28 cellular contexts compared by ENCODE assay signal in genomic region chr1:112817555-112818373, GRCh38.
DNase-seq lines count a peak whose midpoint lies in the region; ATAC-seq and TF ChIP-seq lines count a peak whose summit lies in the region.
"Had no signal": no experiment of that assay in that cellular context is flagged by ENCODE, and none has a peak within 500 bp of the region (broad histone marks: within the 10 kb centered on the region; RNA-seq: fewer than 3 reads in every experiment).

No MANE protein-coding gene starts in this region.

- peaks cover 46% of the 10 kb centered on the region for H3K4me1 Mint-ChIP-seq in nephron progenitor cell

- H3K36me3 ChIP-seq in H7 (replicated peaks; ENCODE audit: control insufficient read depth, insufficient read depth, low read length) = no peaks in the 10 kb centered on the region; the same call in 1 of the 2 replicates
- H3K36me3 ChIP-seq: tibial artery had no signal

- H3K27me3 ChIP-seq in H7 (ENCODE audit: control insufficient read depth, insufficient read depth, low read length) = no peaks in the 10 kb centered on the region
- H3K27me3 ChIP-seq: tibial artery had no signal

- H3K36me3 Mint-ChIP-seq in nephron progenitor cell (ENCODE audit: low read depth) = no peaks in the 10 kb centered on the region
- H3K36me3 Mint-ChIP-seq: natural killer cell had no signal

- DNase-seq in H7 = peak; percentile 83
- peak; percentile 31 for DNase-seq in NCI-H69 (lab: John Stamatoyannopoulos, UW)
- DNase-seq in iPS DF 4.7 (ENCODE audit: extremely low read depth, low spot score) = peak; percentile 91
- DNase-seq in nephron progenitor cell = no peak
- no peak for DNase-seq in inferior parietal cortex (ENCODE audit: extremely low spot score)
- no peak for DNase-seq in NCI-H82 (lab: John Stamatoyannopoulos, UW)
- no peak for DNase-seq in NCI-H187 treated with DMSO at 0.1 percent for 48 hours (lab: John Stamatoyannopoulos, UW)
- DNase-seq: activated CD4-positive, alpha-beta T cell treated with anti-CD3 and anti-CD28 coated beads, Interleukin-2, amount 10 ng/mL, durations not matched to agents 7 days and 5 days; activated naive CD4-positive, alpha-beta T cell treated with anti-CD3 and anti-CD28 coated beads for 36 hours; activated T-cell treated with anti-CD3 and anti-CD28 coated beads, Interleukin-2, amount 50 U/mL, for 48 hours; Kasumi-1; MV-4-11; natural killer cell; NCI-H1694; NCI-H2171 treated with DMSO at 0.1 percent for 48 hours; NCI-H524; NK-92 treated with Interleukin-12 subunit alpha and Interleukin-12 subunit beta, amount 100 ng/mL, for 24 hours; retina; SHP77 treated with DMSO at 0.1 percent for 48 hours; stimulated activated CD4-positive, alpha-beta T cell treated with anti-CD3 and anti-CD28 coated beads, Interleukin-1b, Interleukin-23, amount 100 ng/mL, for 48 hours; stimulated activated CD8-positive, alpha-beta memory T cell treated with anti-CD3 and anti-CD28 coated beads, Interleukin-4, amount 100 ng/mL, for 48 hours; tibial artery had no signal

- H3K27ac Mint-ChIP-seq in nephron progenitor cell = peak overlapping the region; percentile 8
- H3K27ac Mint-ChIP-seq: activated CD4-positive, alpha-beta T cell treated with anti-CD3 and anti-CD28 coated beads, Interleukin-2, amount 10 ng/mL, durations not matched to agents 7 days and 5 days; activated naive CD4-positive, alpha-beta T cell treated with anti-CD3 and anti-CD28 coated beads for 36 hours; B cell; natural killer cell had no signal

- no peak for TF ChIP-seq CTCF in nephron progenitor cell (IDR thresholded peaks at IDR 0.05)

- ATAC-seq in GM21717 (IDR thresholded peaks at IDR 0.05; ENCODE audit: unreplicated experiment) = no peak
- ATAC-seq: HCT116, HepG2, natural killer cell, Panc1 had no signal

- no peaks in the 10 kb centered on the region for H3K9me3 Mint-ChIP-seq in nephron progenitor cell
- H3K9me3 Mint-ChIP-seq: activated CD4-positive, alpha-beta T cell treated with anti-CD3 and anti-CD28 coated beads, Interleukin-2, amount 10 ng/mL, durations not matched to agents 7 days and 5 days; activated naive CD4-positive, alpha-beta T cell treated with anti-CD3 and anti-CD28 coated beads for 36 hours; natural killer cell had no signal

- no peak overlapping the region for H3K4me3 ChIP-seq in H7 (ENCODE audit: insufficient read depth, low read depth, low read length)
- H3K4me3 ChIP-seq: smooth muscle cell, tibial artery had no signal

- peaks cover 6% of the 10 kb centered on the region for H3K27me3 Mint-ChIP-seq in nephron progenitor cell (ENCODE audit: low read depth, poor library complexity)
- H3K27me3 Mint-ChIP-seq: activated CD4-positive, alpha-beta T cell treated with anti-CD3 and anti-CD28 coated beads, Interleukin-2, amount 10 ng/mL, durations not matched to agents 7 days and 5 days had no signal

- H3K4me3 Mint-ChIP-seq in nephron progenitor cell = no peak overlapping the region
- H3K4me3 Mint-ChIP-seq: activated CD4-positive, alpha-beta T cell treated with anti-CD3 and anti-CD28 coated beads, Interleukin-2, amount 10 ng/mL, durations not matched to agents 7 days and 5 days; activated naive CD4-positive, alpha-beta T cell treated with anti-CD3 and anti-CD28 coated beads for 36 hours; B cell; natural killer cell had no signal

Comparison
In these comparisons a context has a peak if more than half of its experiments do, and no peak if none do; other contexts are left out.
1. DNase-seq: peak in H7 (single experiment), NCI-H69 (single experiment) and iPS DF 4.7 (single experiment); none in nephron progenitor cell (single experiment), inferior parietal cortex (single experiment), NCI-H82 (single experiment) and NCI-H187 treated with DMSO at 0.1 percent for 48 hours (single experiment).